20 cellular contexts compared by ENCODE assay signal in the genomic region with DNA sequence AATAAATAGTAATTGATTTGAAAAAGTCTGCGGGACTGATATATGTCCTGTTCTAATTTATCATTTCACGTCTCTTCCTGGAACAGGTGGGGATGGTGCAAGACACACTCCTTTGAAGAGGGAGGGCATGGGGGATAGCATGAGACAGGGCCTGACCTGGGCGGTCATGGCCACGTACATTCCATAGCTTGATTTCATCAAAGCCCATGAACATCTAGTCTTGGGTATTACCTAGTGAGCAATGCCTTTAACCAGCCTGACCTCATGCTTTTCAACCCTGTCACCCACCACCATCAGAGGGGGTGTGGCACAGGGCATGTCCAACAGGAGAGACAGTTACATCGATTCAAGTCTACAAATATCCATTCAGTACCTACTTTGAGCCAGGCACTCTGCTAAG.
"Had no signal": no experiment of that assay in that cellular context is flagged by ENCODE, and none has a peak within 500 bp of the region (broad histone marks: within the 10 kb centered on the region; RNA-seq: fewer than 3 reads in every experiment).

No MANE protein-coding gene starts in this region.

- H3K9me3 Mint-ChIP-seq: T-cell had no signal

- H3K36me3 ChIP-seq: adrenal gland had no signal

- H3K9me3 ChIP-seq: adrenal gland had no signal

- H3K4me1 ChIP-seq: adrenal gland had no signal

- H3K27ac ChIP-seq: adrenal gland, SK-N-MC had no signal

- ATAC-seq: activated CD4-positive, CD25-positive, alpha-beta regulatory T cell treated with anti-CD3 and anti-CD28 coated beads, Interleukin-2, amount 50 U/mL, for 24 hours; activated CD8-positive, alpha-beta T cell treated with anti-CD3 and anti-CD28 coated beads, Interleukin-2, amount 10 ng/mL, durations not matched to agents 7 days and 5 days; T-cell had no signal

- H3K27ac Mint-ChIP-seq: activated CD8-positive, alpha-beta T cell treated with anti-CD3 and anti-CD28 coated beads, Interleukin-2, amount 10 ng/mL, durations not matched to agents 7 days and 5 days; activated naive CD8-positive, alpha-beta T cell treated with anti-CD3 and anti-CD28 coated beads, Interleukin-2, amount 10 ng/mL, durations not matched to agents 7 days and 5 days; T-cell had no signal

- H3K4me3 ChIP-seq: adrenal gland, SK-N-MC had no signal

- H3K36me3 Mint-ChIP-seq: T-cell had no signal

- DNase-seq: activated CD4-positive, alpha-beta T cell treated with anti-CD3 and anti-CD28 coated beads for 4 hours; activated CD4-positive, alpha-beta T cell treated with anti-CD3 and anti-CD28 coated beads, Interleukin-2, amount 50 U/mL, for 4 hours; activated CD8-positive, alpha-beta memory T cell treated with anti-CD3 and anti-CD28 coated beads, Interleukin-2, amount 50 U/mL, for 48 hours; activated CD8-positive, alpha-beta T cell treated with anti-CD3 and anti-CD28 coated beads, Interleukin-2, amount 10 ng/mL, durations not matched to agents 7 days and 5 days; activated naive CD4-positive, alpha-beta T cell treated with anti-CD3 and anti-CD28 coated beads, Interleukin-2, amount 50 U/mL, for 16 hours; activated naive CD8-positive, alpha-beta T cell treated with anti-CD3 and anti-CD28 coated beads, Interleukin-2, amount 10 ng/mL, durations not matched to agents 7 days and 5 days; activated T-cell treated with anti-CD3 and anti-CD28 coated beads, Interleukin-2, amount 50 U/mL, for 1 hour; adrenal gland; anterior cingulate cortex; MM.1S; NCI-H1105; NCI-H1436; NCI-H1694 treated with DMSO at 0.1 percent for 48 hours; NCI-H2029 treated with DMSO at 0.1 percent for 48 hours; NCI-H345; NCI-H510A treated with DMSO at 0.1 percent for 48 hours; NCI-H69; T-cell had no signal

- H3K27me3 ChIP-seq: adrenal gland had no signal

- H3K4me3 Mint-ChIP-seq: activated CD8-positive, alpha-beta T cell treated with anti-CD3 and anti-CD28 coated beads, Interleukin-2, amount 10 ng/mL, durations not matched to agents 7 days and 5 days; activated naive CD8-positive, alpha-beta T cell treated with anti-CD3 and anti-CD28 coated beads, Interleukin-2, amount 10 ng/mL, durations not matched to agents 7 days and 5 days; T-cell had no signal
